17 cellular contexts compared by ENCODE assay signal in the genomic region with DNA sequence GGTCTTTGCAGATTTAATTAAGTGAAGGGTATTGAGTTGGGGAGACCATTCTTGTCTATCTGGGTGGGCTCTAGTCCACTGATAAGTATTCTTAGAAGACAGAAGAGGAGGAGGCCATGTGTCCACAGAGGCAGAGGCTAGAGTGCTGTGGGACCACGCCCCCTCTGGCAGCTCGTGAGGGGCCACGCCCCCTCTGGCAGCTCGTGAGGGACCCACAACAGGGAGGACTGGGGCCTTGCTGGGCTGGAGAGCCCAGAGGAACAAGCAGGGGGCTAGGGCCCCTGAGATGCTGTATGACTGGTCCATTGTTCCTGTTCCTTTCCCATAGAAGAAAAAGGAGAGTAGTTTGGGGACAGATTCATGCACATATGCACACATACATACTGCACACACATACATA.
DNase-seq lines count a peak whose midpoint lies in the region; ATAC-seq, FAIRE-seq and TF ChIP-seq lines count a peak whose summit lies in the region.
"Had no signal": no experiment of that assay in that cellular context is flagged by ENCODE, and none has a peak within 500 bp of the region (broad histone marks: within the 10 kb centered on the region; RNA-seq: fewer than 3 reads in every experiment).

No MANE protein-coding gene starts in this region.

- H3K9ac ChIP-seq in kidney (ENCODE audit: low read length in 2 of 2) = no peak overlapping the region

- intact Hi-C loops in activated naive CD4-positive, alpha-beta T cell treated with anti-CD3 and anti-CD28 coated beads for 36 hours (cut with micrococcal nuclease) = no loop called here
- intact Hi-C loops in kidney (cut with DNase I) = no loop called here

- H3K4me1 Mint-ChIP-seq in activated naive CD4-positive, alpha-beta T cell treated with anti-CD3 and anti-CD28 coated beads for 36 hours (ENCODE audit: low read depth) = no peaks in the 10 kb centered on the region
- no peaks in the 10 kb centered on the region for H3K4me1 Mint-ChIP-seq in WTC11
- H3K4me1 Mint-ChIP-seq in type B pancreatic cell (ENCODE audit: unreplicated experiment) = peaks cover 39% of the 10 kb centered on the region

- no peak overlapping the region for H3K4me3 ChIP-seq in kidney (ENCODE audit: low read length in 2 of 2)
- H3K4me3 ChIP-seq: mucosa of descending colon, prostate gland, upper lobe of left lung had no signal

- no peak overlapping the region for H3K27ac ChIP-seq in kidney (ENCODE audit: low read depth in 2 of 2, low read length in 2 of 2)
- H3K27ac ChIP-seq: prostate gland, upper lobe of left lung had no signal

- no peaks in the 10 kb centered on the region for H3K36me3 ChIP-seq in kidney (ENCODE audit: control insufficient read depth in 1 of 2, insufficient read depth in 2 of 2, low read length in 2 of 2)
- H3K36me3 ChIP-seq: prostate gland, upper lobe of left lung had no signal

- no peak overlapping the region for H3K4me3 Mint-ChIP-seq in activated naive CD4-positive, alpha-beta T cell treated with anti-CD3 and anti-CD28 coated beads for 36 hours
- no peak overlapping the region for H3K4me3 Mint-ChIP-seq in WTC11
- H3K4me3 Mint-ChIP-seq in type B pancreatic cell = no peak overlapping the region
- H3K4me3 Mint-ChIP-seq: dendritic cell treated with granulocyte-macrophage colony-stimulating factor and Interleukin-4, amounts not matched to agents 40 ng/mL and 50 ng/mL, for 4 days had no signal

- peak; percentile 87 for ATAC-seq in WTC11
- ATAC-seq in SK-N-SH treated with all-trans-retinoic acid at 6 μM for 48 hours = no peak
- ATAC-seq: mucosa of descending colon had no signal

- no peaks in the 10 kb centered on the region for H3K9me3 Mint-ChIP-seq in activated naive CD4-positive, alpha-beta T cell treated with anti-CD3 and anti-CD28 coated beads for 36 hours
- peaks cover 32% of the 10 kb centered on the region for H3K9me3 Mint-ChIP-seq in WTC11
- no peaks in the 10 kb centered on the region for H3K9me3 Mint-ChIP-seq in type B pancreatic cell

- no peaks in the 10 kb centered on the region for H3K27me3 Mint-ChIP-seq in activated naive CD4-positive, alpha-beta T cell treated with anti-CD3 and anti-CD28 coated beads for 36 hours (ENCODE audit: low read depth)
- H3K27me3 Mint-ChIP-seq in WTC11 (ENCODE audit: low read depth) = peaks cover 5% of the 10 kb centered on the region; the same call in 1 of the 2 replicates
- no peaks in the 10 kb centered on the region for H3K27me3 Mint-ChIP-seq in type B pancreatic cell

- TF ChIP-seq CTCF in WTC11 (IDR thresholded peaks at IDR 0.05) = no peak
- no peak for TF ChIP-seq CTCF in kidney (IDR thresholded peaks at IDR 0.05; ENCODE audit: borderline replicate concordance, extremely low read depth, insufficient read depth)
- no peak for TF ChIP-seq CTCF in type B pancreatic cell (conservative IDR thresholded peaks at IDR 0.05)

- H3K27ac Mint-ChIP-seq in activated naive CD4-positive, alpha-beta T cell treated with anti-CD3 and anti-CD28 coated beads for 36 hours = no peak overlapping the region
- H3K27ac Mint-ChIP-seq in WTC11 = no peak overlapping the region
- no peak overlapping the region for H3K27ac Mint-ChIP-seq in type B pancreatic cell
- H3K27ac Mint-ChIP-seq: dendritic cell treated with granulocyte-macrophage colony-stimulating factor and Interleukin-4, amounts not matched to agents 40 ng/mL and 50 ng/mL, for 4 days had no signal

- peak; percentile 2 for DNase-seq in activated naive CD4-positive, alpha-beta T cell treated with anti-CD3 and anti-CD28 coated beads for 36 hours
- no peak for DNase-seq in activated naive CD4-positive, alpha-beta T cell (lab: John Stamatoyannopoulos, UW)
- DNase-seq in WTC11 (ENCODE audit: low spot score) (peak; percentile 48), kidney (peak; percentile 62), type B pancreatic cell (ENCODE audit: extremely low spot score, unreplicated experiment) (peak; percentile 45), NCI-H128 (lab: John Stamatoyannopoulos, UW; ENCODE audit: unreplicated experiment) (no peak), NCI-H510A (lab: John Stamatoyannopoulos, UW) (no peak)
- DNase-seq: DMS79, NCI-H1417 treated with DMSO at 0.1 percent for 48 hours, NCI-H524 treated with DMSO at 0.1 percent for 48 hours, RPMI8226, T-helper 9 cell had no signal

- no peaks in the 10 kb centered on the region for H3K36me3 Mint-ChIP-seq in activated naive CD4-positive, alpha-beta T cell treated with anti-CD3 and anti-CD28 coated beads for 36 hours (ENCODE audit: low read depth)
- H3K36me3 Mint-ChIP-seq in WTC11 = no peaks in the 10 kb centered on the region
- H3K36me3 Mint-ChIP-seq in type B pancreatic cell = no peaks in the 10 kb centered on the region

- no peak for FAIRE-seq in kidney (lab: Jason Lieb, UNC)

- peaks cover 0 to 6% of the 10 kb centered on the region in 2 donors for H3K4me1 ChIP-seq in kidney (ENCODE audit: control insufficient read depth in 1 of 2, insufficient read depth in 1 of 2, low read depth in 1 of 2, low read length in 2 of 2)
- H3K4me1 ChIP-seq: prostate gland had no signal

- CTCF ChIA-PET in activated naive CD4-positive, alpha-beta T cell treated with anti-CD3 and anti-CD28 coated beads for 36 hours (lab: Charles Lee) = no interaction called here
- CTCF ChIA-PET in WTC11 (lab: Charles Lee) = no interaction called here

- POLR2A ChIA-PET in WTC11 (lab: Charles Lee) = no interaction called here

- peaks cover 0 to 4% of the 10 kb centered on the region in 2 donors for H3K9me3 ChIP-seq in kidney (ENCODE audit: control insufficient read depth in 1 of 2, low read length in 2 of 2)
- H3K9me3 ChIP-seq: mucosa of descending colon, prostate gland, upper lobe of left lung had no signal

TF ChIP-seq in WTC11, 78 proteins besides CTCF, POLR2A, EP300 and RAD21:
- no peak for TF ChIP-seq TEAD1 (CRISPR knock-in tag; IDR thresholded peaks at IDR 0.05)
- TF ChIP-seq ETV6 (CRISPR knock-in tag; IDR thresholded peaks at IDR 0.05) = no peak
- no peak for TF ChIP-seq SMAD3 (CRISPR knock-in tag; IDR thresholded peaks at IDR 0.05; ENCODE audit: borderline replicate concordance)

TF ChIP-seq in SK-N-SH treated with all-trans-retinoic acid at 6 μM for 48 hours, 23 proteins besides CTCF, POLR2A, EP300 and RAD21 (continues in another document):
- TF ChIP-seq, protein P1, sequence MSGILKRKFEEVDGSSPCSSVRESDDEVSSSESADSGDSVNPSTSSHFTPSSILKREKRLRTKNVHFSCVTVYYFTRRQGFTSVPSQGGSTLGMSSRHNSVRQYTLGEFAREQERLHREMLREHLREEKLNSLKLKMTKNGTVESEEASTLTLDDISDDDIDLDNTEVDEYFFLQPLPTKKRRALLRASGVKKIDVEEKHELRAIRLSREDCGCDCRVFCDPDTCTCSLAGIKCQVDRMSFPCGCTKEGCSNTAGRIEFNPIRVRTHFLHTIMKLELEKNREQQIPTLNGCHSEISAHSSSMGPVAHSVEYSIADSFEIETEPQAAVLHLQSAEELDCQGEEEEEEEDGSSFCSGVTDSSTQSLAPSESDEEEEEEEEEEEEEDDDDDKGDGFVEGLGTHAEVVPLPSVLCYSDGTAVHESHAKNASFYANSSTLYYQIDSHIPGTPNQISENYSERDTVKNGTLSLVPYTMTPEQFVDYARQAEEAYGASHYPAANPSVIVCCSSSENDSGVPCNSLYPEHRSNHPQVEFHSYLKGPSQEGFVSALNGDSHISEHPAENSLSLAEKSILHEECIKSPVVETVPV (CRISPR knock-in tag; IDR thresholded peaks at IDR 0.05) = no peak
- no peak for TF ChIP-seq BACH2 (CRISPR knock-in tag; IDR thresholded peaks at IDR 0.05; ENCODE audit: borderline replicate concordance)
- TF ChIP-seq, protein P2, sequence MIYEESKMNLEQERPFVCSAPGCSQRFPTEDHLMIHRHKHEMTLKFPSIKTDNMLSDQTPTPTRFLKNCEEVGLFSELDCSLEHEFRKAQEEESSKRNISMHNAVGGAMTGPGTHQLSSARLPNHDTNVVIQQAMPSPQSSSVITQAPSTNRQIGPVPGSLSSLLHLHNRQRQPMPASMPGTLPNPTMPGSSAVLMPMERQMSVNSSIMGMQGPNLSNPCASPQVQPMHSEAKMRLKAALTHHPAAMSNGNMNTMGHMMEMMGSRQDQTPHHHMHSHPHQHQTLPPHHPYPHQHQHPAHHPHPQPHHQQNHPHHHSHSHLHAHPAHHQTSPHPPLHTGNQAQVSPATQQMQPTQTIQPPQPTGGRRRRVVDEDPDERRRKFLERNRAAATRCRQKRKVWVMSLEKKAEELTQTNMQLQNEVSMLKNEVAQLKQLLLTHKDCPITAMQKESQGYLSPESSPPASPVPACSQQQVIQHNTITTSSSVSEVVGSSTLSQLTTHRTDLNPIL (CRISPR knock-in tag; IDR thresholded peaks at IDR 0.05; ENCODE audit: low read depth) = no peak
- no peak for TF ChIP-seq ISL1 (CRISPR knock-in tag; IDR thresholded peaks at IDR 0.05)
- TF ChIP-seq SNAI2 (CRISPR knock-in tag; IDR thresholded peaks at IDR 0.05) = no peak
- TF ChIP-seq ESRRG (CRISPR knock-in tag; IDR thresholded peaks at IDR 0.05) = no peak
- no peak for TF ChIP-seq RARB (CRISPR knock-in tag; IDR thresholded peaks at IDR 0.05)
- TF ChIP-seq, protein P3, sequence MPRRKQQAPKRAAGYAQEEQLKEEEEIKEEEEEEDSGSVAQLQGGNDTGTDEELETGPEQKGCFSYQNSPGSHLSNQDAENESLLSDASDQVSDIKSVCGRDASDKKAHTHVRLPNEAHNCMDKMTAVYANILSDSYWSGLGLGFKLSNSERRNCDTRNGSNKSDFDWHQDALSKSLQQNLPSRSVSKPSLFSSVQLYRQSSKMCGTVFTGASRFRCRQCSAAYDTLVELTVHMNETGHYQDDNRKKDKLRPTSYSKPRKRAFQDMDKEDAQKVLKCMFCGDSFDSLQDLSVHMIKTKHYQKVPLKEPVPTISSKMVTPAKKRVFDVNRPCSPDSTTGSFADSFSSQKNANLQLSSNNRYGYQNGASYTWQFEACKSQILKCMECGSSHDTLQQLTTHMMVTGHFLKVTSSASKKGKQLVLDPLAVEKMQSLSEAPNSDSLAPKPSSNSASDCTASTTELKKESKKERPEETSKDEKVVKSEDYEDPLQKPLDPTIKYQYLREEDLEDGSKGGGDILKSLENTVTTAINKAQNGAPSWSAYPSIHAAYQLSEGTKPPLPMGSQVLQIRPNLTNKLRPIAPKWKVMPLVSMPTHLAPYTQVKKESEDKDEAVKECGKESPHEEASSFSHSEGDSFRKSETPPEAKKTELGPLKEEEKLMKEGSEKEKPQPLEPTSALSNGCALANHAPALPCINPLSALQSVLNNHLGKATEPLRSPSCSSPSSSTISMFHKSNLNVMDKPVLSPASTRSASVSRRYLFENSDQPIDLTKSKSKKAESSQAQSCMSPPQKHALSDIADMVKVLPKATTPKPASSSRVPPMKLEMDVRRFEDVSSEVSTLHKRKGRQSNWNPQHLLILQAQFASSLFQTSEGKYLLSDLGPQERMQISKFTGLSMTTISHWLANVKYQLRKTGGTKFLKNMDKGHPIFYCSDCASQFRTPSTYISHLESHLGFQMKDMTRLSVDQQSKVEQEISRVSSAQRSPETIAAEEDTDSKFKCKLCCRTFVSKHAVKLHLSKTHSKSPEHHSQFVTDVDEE (CRISPR knock-in tag; IDR thresholded peaks at IDR 0.05) = no peak
- no peak for TF ChIP-seq OSR1 (CRISPR knock-in tag; IDR thresholded peaks at IDR 0.05)
- TF ChIP-seq ZFP3 (CRISPR knock-in tag; IDR thresholded peaks at IDR 0.05) = no peak
- no peak for TF ChIP-seq ARNTL (CRISPR knock-in tag; IDR thresholded peaks at IDR 0.05; ENCODE audit: borderline replicate concordance, low read depth)
- TF ChIP-seq CSDC2 (CRISPR knock-in tag; IDR thresholded peaks at IDR 0.05) = no peak
- no peak for TF ChIP-seq ZC3H10 (CRISPR knock-in tag; IDR thresholded peaks at IDR 0.05)

Comparison
In these comparisons a context has a peak if more than half of its experiments do, and no peak if none do; other contexts are left out.
1. DNase-seq: peak in activated naive CD4-positive, alpha-beta T cell treated with anti-CD3 and anti-CD28 coated beads for 36 hours (single experiment), WTC11 (single experiment), kidney (single experiment) and type B pancreatic cell (single experiment); none in activated naive CD4-positive, alpha-beta T cell (0 of 4), NCI-H128 (single experiment) and NCI-H510A (single experiment).